In genomic region chr19:2820112-2820702, GRCh38 we compare ENCODE assay signal across 9 cellular contexts. TPM values are rescaled to one million over a fixed set of nuclear protein-coding genes. Genes with fewer than 3 reads are reported as not detected.
DNase-seq lines count a peak whose midpoint lies in the region; ATAC-seq, FAIRE-seq and TF ChIP-seq lines count a peak whose summit lies in the region.
"Had no signal": no experiment of that assay in that cellular context is flagged by ENCODE, and none has a peak within 500 bp of the region (broad histone marks: within the 10 kb centered on the region; RNA-seq: fewer than 3 reads in every experiment).

No MANE protein-coding gene starts in this region.

- peak overlapping the region; percentile 97 to 98 for H3K4me3 ChIP-seq in ascending aorta
- H3K4me3 ChIP-seq in kidney (ENCODE audit: low read length in 2 of 2), result peak overlapping the region; percentile 76 to 86

- FAIRE-seq in kidney (lab: Jason Lieb, UNC), result no peak

- ATAC-seq in Right ventricle myocardium inferior, result peak; percentile 1
- ATAC-seq in stimulated activated naive CD8-positive, alpha-beta T cell treated with anti-CD3 and anti-CD28 coated beads, Interleukin-15, Interleukin-2, amounts not matched to agents 100 U/mL and 50 U/mL, for 24 hours, result peak; percentile 5
- ATAC-seq in GM21423 (IDR thresholded peaks at IDR 0.05; ENCODE audit: unreplicated experiment), result no peak

- no peak for TF ChIP-seq CTCF in ascending aorta (IDR thresholded peaks at IDR 0.05)
- no peak for TF ChIP-seq CTCF in kidney (IDR thresholded peaks at IDR 0.05; ENCODE audit: borderline replicate concordance, extremely low read depth, insufficient read depth)

- DNase-seq in Right ventricle myocardium inferior (ENCODE audit: missing footprints) (no peak), cardiac septum (ENCODE audit: low spot score) (no peak), ascending aorta (ENCODE audit: low spot score in 2 of 2) (no peak), kidney (no peak), DMS79 (lab: John Stamatoyannopoulos, UW) (no peak)
- peak; percentile 25 for DNase-seq in stimulated activated naive CD8-positive, alpha-beta T cell treated with anti-CD3 and anti-CD28 coated beads, Interleukin-15, Interleukin-2, amounts not matched to agents 100 U/mL and 50 U/mL, for 24 hours

- TF ChIP-seq EP300 in Ishikawa (IDR thresholded peaks at IDR 0.05; ENCODE audit: borderline replicate concordance), result no peak

- H3K4me1 ChIP-seq in ascending aorta (peaks cover 3 to 10% of the 10 kb centered on the region in 2 donors), kidney (ENCODE audit: control insufficient read depth in 1 of 2, insufficient read depth in 1 of 2, low read depth in 1 of 2, low read length in 2 of 2) (peaks cover 0 to 3% of the 10 kb centered on the region in 2 donors)

- H3K36me3 ChIP-seq in ascending aorta (peaks cover 0 to 3% of the 10 kb centered on the region in 2 donors), kidney (ENCODE audit: control insufficient read depth in 1 of 2, insufficient read depth in 2 of 2, low read length in 2 of 2) (no peaks in the 10 kb centered on the region)

- no peaks in the 10 kb centered on the region for H3K27me3 ChIP-seq in ascending aorta

- peak overlapping the region in 1 of 2 donors; percentile 29 for H3K27ac ChIP-seq in ascending aorta
- no peak overlapping the region for H3K27ac ChIP-seq in kidney (ENCODE audit: low read depth in 2 of 2, low read length in 2 of 2)
- H3K27ac ChIP-seq: epithelial cell of prostate had no signal

- intact Hi-C loops in Right ventricle myocardium inferior (cut with DNase I), result no loop called here
- intact Hi-C loops in cardiac septum (cut with DNase I), result no loop called here
- intact Hi-C loops in ascending aorta (cut with DNase I), result no loop called here
- intact Hi-C loops in kidney (cut with DNase I), result no loop called here

- H3K9me3 ChIP-seq in ascending aorta, result no peaks in the 10 kb centered on the region
- no peaks in the 10 kb centered on the region for H3K9me3 ChIP-seq in kidney (ENCODE audit: control insufficient read depth in 1 of 2, low read length in 2 of 2)

- peak overlapping the region; percentile 69 to 73 for H3K9ac ChIP-seq in kidney (ENCODE audit: low read length in 2 of 2)

- TF ChIP-seq RAD21 in Ishikawa (IDR thresholded peaks at IDR 0.05; ENCODE audit: low read depth), result no peak

TF ChIP-seq in Ishikawa, 13 proteins besides CTCF, POLR2A, EP300 and RAD21:
- TF ChIP-seq, protein P1, sequence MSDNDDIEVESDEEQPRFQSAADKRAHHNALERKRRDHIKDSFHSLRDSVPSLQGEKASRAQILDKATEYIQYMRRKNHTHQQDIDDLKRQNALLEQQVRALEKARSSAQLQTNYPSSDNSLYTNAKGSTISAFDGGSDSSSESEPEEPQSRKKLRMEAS (IDR thresholded peaks at IDR 0.05), result no peak
- TF ChIP-seq ZBTB7A (IDR thresholded peaks at IDR 0.05; ENCODE audit: low read depth) (peak; percentile 23; the same call in 1 of the 2 replicates), NFIC (IDR thresholded peaks at IDR 0.05) (no peak), TEAD4 (IDR thresholded peaks at IDR 0.05) (no peak)

RNA-seq across cellular contexts. Expression of gene ZNF554, which starts 0.5 kb away (rescaled TPM):
- 3.7 TPM for total RNA-seq in Right ventricle myocardium inferior
- total RNA-seq in cardiac septum, result 5.6 TPM
- total RNA-seq in ascending aorta, result 1.1 TPM
- total RNA-seq in kidney, result 6.9 TPM
- 3.6 TPM for polyA plus RNA-seq in kidney (ENCODE audit: insufficient read depth, low read depth, low replicate concordance)

RNA-seq across cellular contexts. Expression of gene ZNF555, which starts 21.1 kb away (rescaled TPM):
- total RNA-seq in Right ventricle myocardium inferior, result 8.9 TPM
- total RNA-seq in cardiac septum, result 6.9 TPM
- 6.8 TPM for total RNA-seq in ascending aorta
- 9.8 TPM for total RNA-seq in kidney
- polyA plus RNA-seq in kidney (ENCODE audit: insufficient read depth, low read depth, low replicate concordance), result 3.9 TPM

RNA-seq across cellular contexts. Expression of gene THOP1, which starts 34.9 kb away (rescaled TPM):
- total RNA-seq in Right ventricle myocardium inferior (54.8 TPM), cardiac septum (34.6 TPM), ascending aorta (67.3 TPM), kidney (42.9 TPM)
- polyA plus RNA-seq in kidney (ENCODE audit: insufficient read depth, low read depth, low replicate concordance), result 36.8 TPM

RNA-seq across cellular contexts. Expression of gene SGTA, which starts 37.1 kb away (rescaled TPM):
- total RNA-seq in Right ventricle myocardium inferior (64.3 TPM), cardiac septum (54.1 TPM), ascending aorta (29.8 TPM), kidney (50.4 TPM)
- 66.2 TPM for polyA plus RNA-seq in kidney (ENCODE audit: insufficient read depth, low read depth, low replicate concordance)

RNA-seq across cellular contexts. Expression of gene ZNF556, which starts 46.9 kb away (rescaled TPM):
- not detected for total RNA-seq in Right ventricle myocardium inferior
- not detected for total RNA-seq in cardiac septum
- not detected for total RNA-seq in ascending aorta
- total RNA-seq in kidney, result 0.76 TPM
- 0.56 TPM for polyA plus RNA-seq in kidney (ENCODE audit: insufficient read depth, low read depth, low replicate concordance)
